In genomic region chr2:68377137-68377780, GRCh38 we compare ENCODE assay signal across 19 cellular contexts. TPM values are rescaled to one million over a fixed set of nuclear protein-coding genes. Genes with fewer than 3 reads are reported as not detected.
DNase-seq lines count a peak whose midpoint lies in the region; ATAC-seq, FAIRE-seq and TF ChIP-seq lines count a peak whose summit lies in the region.
"Had no signal": no experiment of that assay in that cellular context is flagged by ENCODE, and none has a peak within 500 bp of the region (broad histone marks: within the 10 kb centered on the region; RNA-seq: fewer than 3 reads in every experiment).

No MANE protein-coding gene starts in this region.

- peaks cover 21 to 36% of the 10 kb centered on the region in 2 donors for H3K36me3 Mint-ChIP-seq in naive B cell
- H3K36me3 Mint-ChIP-seq: WTC11 had no signal

- peak; percentile 84 for FAIRE-seq in GM18507 (lab: Jason Lieb, UNC)

- peak overlapping the region; percentile 27 for H3K4me3 ChIP-seq in Karpas-422 (ENCODE audit: low read length)
- H3K4me3 ChIP-seq in body of pancreas: no peak overlapping the region
- H3K4me3 ChIP-seq: mucosa of descending colon, prostate gland had no signal

- no peaks in the 10 kb centered on the region for H3K27me3 ChIP-seq in Karpas-422 (ENCODE audit: low read length)
- no peaks in the 10 kb centered on the region for H3K27me3 ChIP-seq in body of pancreas
- H3K27me3 ChIP-seq: BE2C had no signal

- H3K27ac ChIP-seq in Karpas-422 (ENCODE audit: low read length) (peak overlapping the region; percentile 96), body of pancreas (no peak overlapping the region), caudate nucleus (ENCODE audit: low read depth, low read length) (no peak overlapping the region)
- H3K27ac ChIP-seq: prostate gland had no signal

- no peak overlapping the region for H2AFZ ChIP-seq in Karpas-422 (ENCODE audit: low read length)

- peak; percentile 45 for ATAC-seq in GM21529 (IDR thresholded peaks at IDR 0.05; ENCODE audit: unreplicated experiment)
- ATAC-seq in naive B cell (ENCODE audit: low read depth in 2 of 2): peak; percentile 78 to 79
- ATAC-seq in body of pancreas: no peak
- ATAC-seq: mucosa of descending colon, WTC11 had no signal

- H3K4me2 ChIP-seq in Karpas-422 (ENCODE audit: low read depth, low read length, poor library complexity, severe bottlenecking): peak overlapping the region; percentile 90

- H3K79me2 ChIP-seq in Karpas-422 (ENCODE audit: low read length): peaks cover 84% of the 10 kb centered on the region

- H3K27ac Mint-ChIP-seq in naive B cell: peak overlapping the region; percentile 5 to 92 (median 64)
- H3K27ac Mint-ChIP-seq: activated naive CD4-positive, alpha-beta T cell treated with anti-CD3 and anti-CD28 coated beads for 36 hours; WTC11 had no signal

- intact Hi-C loops in body of pancreas (cut with DNase I): no loop called here

- TF ChIP-seq POLR2A in body of pancreas (IDR thresholded peaks at IDR 0.05): no peak

- peak overlapping the region in 7 of 8 donors; percentile 5 to 65 (median 39) for H3K4me3 Mint-ChIP-seq in naive B cell
- H3K4me3 Mint-ChIP-seq: activated naive CD4-positive, alpha-beta T cell treated with anti-CD3 and anti-CD28 coated beads for 36 hours; WTC11 had no signal

- H3K9me3 Mint-ChIP-seq in naive B cell: peaks cover 0 to 4% (median 0%) of the 10 kb centered on the region in 7 donors
- H3K9me3 Mint-ChIP-seq: activated naive CD4-positive, alpha-beta T cell treated with anti-CD3 and anti-CD28 coated beads for 36 hours; WTC11 had no signal

- 61 to 69% methylated on average over 3 of the region's 3 CpGs for WGBS in body of pancreas, 2 donors

- H3K9me2 ChIP-seq in Karpas-422 (replicated peaks; ENCODE audit: insufficient read depth, low read length): no peaks in the 10 kb centered on the region

- no peaks in the 10 kb centered on the region; the same call in 1 of the 2 replicates for H4K20me1 ChIP-seq in Karpas-422 (ENCODE audit: insufficient read depth, low read depth, low read length)

- H3K27me3 Mint-ChIP-seq in naive B cell: no peaks in the 10 kb centered on the region

- no peak for TF ChIP-seq CTCF in body of pancreas (IDR thresholded peaks at IDR 0.05)

- DNase-seq in GM18507 (ENCODE audit: extremely low spot score, insufficient read length, low read depth) (no peak), Karpas-422 (peak; percentile 79), naive B cell (no peak), body of pancreas (no peak), caudate nucleus (lab: John Stamatoyannopoulos, UW) (no peak), foreskin melanocyte (no peak)
- DNase-seq in activated CD4-positive, alpha-beta T cell treated with anti-CD3 and anti-CD28 coated beads, Interleukin-2, amount 50 U/mL, for 1 hour: no peak
- DNase-seq: activated CD8-positive, alpha-beta memory T cell treated with anti-CD3 and anti-CD28 coated beads, Interleukin-2, amount 50 U/mL, for 48 hours; activated naive CD4-positive, alpha-beta T cell treated with anti-CD3 and anti-CD28 coated beads for 36 hours; BE2C; hippocampal formation; mucosa of descending colon; NCI-H1105; stimulated activated CD4-positive, alpha-beta T cell treated with anti-CD3 and anti-CD28 coated beads, Interleukin-12 subunit alpha, Interleukin-12 subunit beta, amount 100 ng/mL, for 4 hours; SW 1271 had no signal

- H3K4me1 Mint-ChIP-seq in naive B cell: peaks cover 65 to 72% (median 68%) of the 10 kb centered on the region in 3 donors
- H3K4me1 Mint-ChIP-seq: WTC11 had no signal

- H3K9ac ChIP-seq in Karpas-422 (ENCODE audit: low read length): peak overlapping the region; percentile 32

- H3K9me3 ChIP-seq in Karpas-422 (ENCODE audit: low read length): no peaks in the 10 kb centered on the region
- H3K9me3 ChIP-seq in body of pancreas: no peaks in the 10 kb centered on the region
- H3K9me3 ChIP-seq: BE2C, mucosa of descending colon, prostate gland had no signal

- peaks cover 100% of the 10 kb centered on the region for H3K4me1 ChIP-seq in Karpas-422 (ENCODE audit: low read length)
- H3K4me1 ChIP-seq in body of pancreas: no peaks in the 10 kb centered on the region
- H3K4me1 ChIP-seq: BE2C, prostate gland had no signal

- peaks cover 56% of the 10 kb centered on the region for H3K36me3 ChIP-seq in Karpas-422 (ENCODE audit: insufficient read depth, low read length)
- H3K36me3 ChIP-seq in body of pancreas (replicated peaks in 1 of 2; ENCODE audit: insufficient read depth in 1 of 2, low read depth in 2 of 2): no peaks in the 10 kb centered on the region
- H3K36me3 ChIP-seq: BE2C, prostate gland had no signal

RNA-seq across cellular contexts. Expression of gene PLEK, which starts 12.2 kb away (rescaled TPM):
- total RNA-seq in Karpas-422 (2014; rRNA removed; shearing (Covaris generic); ENCODE audit: low replicate concordance): 224 and 232 TPM in 2 replicates
- 100 to 1,000 TPM in 4 of 6 donors, 10 to 100 TPM in 2; 69.0 to 215 (median 129) TPM for polyA plus RNA-seq in naive B cell (ENCODE audit: low read depth in 6 of 6)
- 1 to 10 TPM; 1.8 to 3.0 TPM for total RNA-seq in body of pancreas
- total RNA-seq: fibroblast of lung had no signal
- polyA plus RNA-seq: fibroblast of lung had no signal

RNA-seq across cellular contexts. Expression of gene CNRIP1, which starts 57.5 kb away (rescaled TPM):
- total RNA-seq in Karpas-422 (2014; rRNA removed; shearing (Covaris generic); ENCODE audit: low replicate concordance): 2.8 TPM in 1 of 2 replicates, not detected in the other
- not detected for polyA plus RNA-seq in naive B cell (ENCODE audit: low read depth in 6 of 6)
- 1 to 10 TPM; 2.6 to 5.7 TPM for total RNA-seq in body of pancreas
- total RNA-seq: activated naive CD4-positive, alpha-beta T cell treated with anti-CD3 and anti-CD28 coated beads for 36 hours had no signal

Comparison
In these comparisons a context has a peak if more than half of its experiments do, and no peak if none do; other contexts are left out.
1. RNA of gene PLEK, which starts 12.2 kb away (total RNA-seq): 224 to 232 TPM in Karpas-422; 1.8 to 3.0 TPM in body of pancreas; every median in the first group is over 10 times any median in the second.